Comparison of ENCODE assay signal across 8 cellular contexts in genomic region chr12:111775205-111776193, GRCh38. TPM values are rescaled to one million over a fixed set of nuclear protein-coding genes. Genes with fewer than 3 reads are reported as not detected.
DNase-seq lines count a peak whose midpoint lies in the region; ATAC-seq lines count a peak whose summit lies in the region.

No MANE protein-coding gene starts in this region.

- H3K4me1 ChIP-seq in naive thymus-derived CD4-positive, alpha-beta T cell (ENCODE audit: control insufficient read depth in 2 of 2, insufficient read depth in 2 of 2, low read length in 2 of 2) = no peaks in the 10 kb centered on the region

- peak; percentile 72 for ATAC-seq in GM18868 (IDR thresholded peaks at IDR 0.05; ENCODE audit: unreplicated experiment)
- peak; percentile 67 for ATAC-seq in HG03280 (IDR thresholded peaks at IDR 0.05; ENCODE audit: unreplicated experiment)
- peak; percentile 49 for ATAC-seq in esophagus mucosa
- ATAC-seq in naive thymus-derived CD4-positive, alpha-beta T cell = peak; percentile 77
- ATAC-seq in GM18873 (IDR thresholded peaks at IDR 0.05; ENCODE audit: low FRiP score, unreplicated experiment) = no peak
- ATAC-seq in GM18909 (IDR thresholded peaks at IDR 0.05; ENCODE audit: poor library complexity, unreplicated experiment) = no peak

- POLR2A ChIA-PET in naive thymus-derived CD4-positive, alpha-beta T cell (lab: Charles Lee) = no interaction called here

- intact Hi-C loops in naive thymus-derived CD4-positive, alpha-beta T cell (cut with micrococcal nuclease) = no loop called here

- H3K36me3 ChIP-seq in naive thymus-derived CD4-positive, alpha-beta T cell (ENCODE audit: control insufficient read depth in 2 of 3, insufficient read depth in 3 of 3, low read length in 3 of 3) = no peaks in the 10 kb centered on the region

- H3K27me3 Mint-ChIP-seq in naive thymus-derived CD4-positive, alpha-beta T cell = peaks cover 0 to 11% (median 0%) of the 10 kb centered on the region in 5 donors

- H3K4me1 Mint-ChIP-seq in naive thymus-derived CD4-positive, alpha-beta T cell = peaks cover 0 to 17% (median 6%) of the 10 kb centered on the region in 7 donors

- CTCF ChIA-PET in naive thymus-derived CD4-positive, alpha-beta T cell (lab: Charles Lee) = no interaction called here

- peak overlapping the region in 1 of 10 donors; percentile 20 for H3K4me3 Mint-ChIP-seq in naive thymus-derived CD4-positive, alpha-beta T cell

- no peaks in the 10 kb centered on the region for H3K36me3 Mint-ChIP-seq in naive thymus-derived CD4-positive, alpha-beta T cell

- DNase-seq in SIG-M5 treated with dmso at 0.1 percent for 504 hours (lab: John Stamatoyannopoulos, UW; ENCODE audit: unreplicated experiment) (peak; percentile 95), 8988T (no peak)
- no peak for DNase-seq in naive thymus-derived CD4-positive, alpha-beta T cell

- peak overlapping the region in 2 of 9 donors; percentile 10 to 52 for H3K27ac Mint-ChIP-seq in naive thymus-derived CD4-positive, alpha-beta T cell

- no peaks in the 10 kb centered on the region for H3K9me3 Mint-ChIP-seq in naive thymus-derived CD4-positive, alpha-beta T cell

- H3K4me3 ChIP-seq in naive thymus-derived CD4-positive, alpha-beta T cell (ENCODE audit: low read length) = no peak overlapping the region

- H3K9me3 ChIP-seq in naive thymus-derived CD4-positive, alpha-beta T cell (ENCODE audit: control insufficient read depth in 2 of 3, low read length in 3 of 3) = no peaks in the 10 kb centered on the region

- H3K27me3 ChIP-seq in naive thymus-derived CD4-positive, alpha-beta T cell (ENCODE audit: control insufficient read depth in 2 of 2, insufficient read depth in 2 of 2, low read length in 2 of 2) = no peaks in the 10 kb centered on the region

- no peak overlapping the region for H3K27ac ChIP-seq in naive thymus-derived CD4-positive, alpha-beta T cell (ENCODE audit: low read depth, low read length)

RNA-seq across cellular contexts. Expression of gene ALDH2, which starts 8.8 kb away (rescaled TPM):
- 135 TPM for total RNA-seq in esophagus mucosa
- total RNA-seq in naive thymus-derived CD4-positive, alpha-beta T cell = 10 to 100 TPM in 1 of 5 experiments, 1 to 10 TPM in 3, under 1 TPM in 1; 0.46 to 69.3 (median 3.4) TPM
- polyA plus RNA-seq in naive thymus-derived CD4-positive, alpha-beta T cell = under 1 TPM; 0.89 to 0.99 TPM

Comparison
In these comparisons a context has a peak if more than half of its experiments do, and no peak if none do; other contexts are left out.
1. ATAC-seq: peak in GM18868 (single experiment), HG03280 (single experiment), esophagus mucosa (single experiment) and naive thymus-derived CD4-positive, alpha-beta T cell (single experiment); none in GM18873 (single experiment) and GM18909 (single experiment).